25 cellular contexts compared by ENCODE assay signal in the genomic region with DNA sequence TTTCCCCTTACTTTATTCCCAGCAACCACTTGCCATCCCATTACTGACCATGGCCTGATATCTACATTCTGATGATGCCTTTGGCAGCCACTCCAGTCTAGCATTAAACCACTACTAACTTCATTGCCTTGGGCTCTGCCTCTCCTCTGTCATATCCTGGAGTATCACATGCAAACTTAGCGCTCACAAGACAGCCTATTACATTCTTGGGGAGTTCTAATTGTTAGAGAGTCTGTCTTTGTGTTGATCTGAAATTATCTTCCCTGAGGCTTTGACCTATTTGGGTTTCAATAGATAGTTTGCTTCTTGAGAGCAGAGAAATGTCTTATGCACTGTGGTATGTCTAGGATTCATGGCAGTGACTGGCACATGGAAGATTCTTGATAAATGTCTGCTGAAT.
"Had no signal": no experiment of that assay in that cellular context is flagged by ENCODE, and none has a peak within 500 bp of the region (broad histone marks: within the 10 kb centered on the region; RNA-seq: fewer than 3 reads in every experiment).

No MANE protein-coding gene starts in this region.

- H3K4me3 ChIP-seq: neural progenitor cell, ovary, psoas muscle, right lobe of liver, sigmoid colon, stomach, thoracic aorta, thyroid gland, tibial nerve, upper lobe of left lung, vagina had no signal

- DNase-seq: natural killer cell; occipital lobe; ovary; posterior cingulate gyrus; psoas muscle; right cardiac atrium; right lobe of liver; sigmoid colon; small intestine; stimulated activated CD4-positive, alpha-beta T cell treated with anti-CD3 and anti-CD28 coated beads, Interleukin-15, amount 100 ng/mL, for 24 hours; stimulated activated CD4-positive, alpha-beta T cell treated with anti-CD3 and anti-CD28 coated beads, Interleukin-2, amount 100 ng/mL, for 24 hours; stimulated activated CD4-positive, alpha-beta T cell treated with anti-CD3 and anti-CD28 coated beads, Interleukin-2, amount 100 ng/mL, for 48 hours; stimulated activated CD4-positive, alpha-beta T cell treated with anti-CD3 and anti-CD28 coated beads, Interleukin-4, amount 100 ng/mL, for 24 hours; stimulated activated naive B cell treated with anti-CD40 and anti-IgM and Interleukin-4, amounts not matched to agents 10 μg/mL and 1 μg/mL and 100 μg/mL, for 72 hours; stimulated activated naive CD4-positive, alpha-beta T cell treated with Interleukin-2 at 50 U/mL for 16 hours; stomach; thyroid gland; trophoblast cell; upper lobe of left lung had no signal

- ATAC-seq: natural killer cell; psoas muscle; right cardiac atrium; right lobe of liver; stimulated activated effector memory CD8-positive, alpha-beta T cell treated with anti-CD3 and anti-CD28 coated beads, Interleukin-12 subunit alpha, Interleukin-12 subunit beta, amount 100 ng/mL, for 72 hours; stimulated activated naive B cell treated with anti-CD40 and anti-IgM and Interleukin-4, amounts not matched to agents 10 μg/mL and 1 μg/mL and 100 μg/mL, for 72 hours had no signal

- FAIRE-seq: small intestine, urothelium cell line had no signal

- H3K27me3 ChIP-seq: neural progenitor cell, ovary, right lobe of liver, sigmoid colon, stomach, thyroid gland, tibial nerve, upper lobe of left lung, vagina had no signal

- H3K36me3 ChIP-seq: neural progenitor cell, ovary, right lobe of liver, sigmoid colon, stomach, thoracic aorta, thyroid gland, tibial nerve, upper lobe of left lung, vagina had no signal
